Comparison of ENCODE assay signal across 8 cellular contexts in the genomic region with DNA sequence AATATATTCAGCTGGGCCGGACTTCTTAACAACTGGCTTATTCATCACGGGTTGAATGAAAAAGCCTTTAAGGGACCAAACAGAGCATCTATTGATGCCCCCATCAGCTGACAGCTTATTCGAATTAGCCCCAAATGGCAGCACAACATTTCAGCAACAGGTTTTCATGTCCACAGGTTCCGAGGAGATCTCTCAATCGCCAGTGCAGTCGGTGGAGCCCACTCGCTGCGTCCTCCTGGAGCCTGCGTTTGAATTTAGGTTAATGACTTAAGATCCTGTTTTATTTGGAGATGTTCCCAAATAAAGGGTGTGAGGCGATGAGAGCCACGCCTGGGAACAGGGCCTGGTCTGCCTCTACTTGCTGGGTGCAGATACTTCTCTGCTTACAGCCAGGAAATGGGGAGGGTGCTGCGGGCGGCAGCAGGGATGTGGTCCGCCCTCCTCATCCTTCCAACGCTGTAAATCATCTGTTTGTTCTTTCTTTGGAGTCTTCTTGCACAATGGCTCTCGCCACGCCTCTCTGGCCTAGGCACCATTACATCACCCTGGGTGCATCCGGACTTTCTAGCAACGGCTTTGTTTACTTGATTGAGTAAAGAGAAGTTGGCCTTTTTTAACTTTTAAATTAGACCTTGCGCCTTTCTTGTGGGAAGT. TPM values are rescaled to one million over a fixed set of nuclear protein-coding genes. Genes with fewer than 3 reads are reported as not detected.
DNase-seq lines count a peak whose midpoint lies in the region; ATAC-seq and TF ChIP-seq lines count a peak whose summit lies in the region.

No MANE protein-coding gene starts in this region.

- ATAC-seq in HG03342 (IDR thresholded peaks at IDR 0.05; ENCODE audit: unreplicated experiment) = no peak

- POLR2A ChIA-PET in GM10248 (lab: Yijun Ruan, JAX) = no interaction called here

- H3K4me1 ChIP-seq in adipocyte (ENCODE audit: control insufficient read depth, insufficient read depth, low read length) (peaks cover 11% of the 10 kb centered on the region), left ventricle myocardium inferior (peaks cover 36% of the 10 kb centered on the region)

- peak overlapping the region; percentile 57 for H3K9ac ChIP-seq in adipocyte (ENCODE audit: low read length)

- H3K4me3 ChIP-seq in HFF-Myc (replicated peaks; ENCODE audit: low read depth, low read length) (no peak overlapping the region), adipocyte (ENCODE audit: low read length) (peak overlapping the region; percentile 66), left ventricle myocardium inferior (peak overlapping the region; percentile 50)

- no peaks in the 10 kb centered on the region for H3K9me3 ChIP-seq in adipocyte (ENCODE audit: control insufficient read depth, low read length)
- no peaks in the 10 kb centered on the region for H3K9me3 ChIP-seq in left ventricle myocardium inferior (replicated peaks)

- intact Hi-C loops in left ventricle myocardium inferior (cut with micrococcal nuclease) = no loop called here

- CTCF ChIA-PET in GM10248 (lab: Yijun Ruan, JAX) = interaction anchor here (1.0 to 2.8 kb wide), 4 partner anchors 9 to 245 kb away, joined by 3 to 12 read pairs (median 6); no protein-coding TSS in a partner anchor

- TF ChIP-seq CTCF in HFF-Myc (IDR thresholded peaks at IDR 0.05; ENCODE audit: low read depth, low read length, missing control alignments) (no peak), left ventricle myocardium inferior (IDR thresholded peaks at IDR 0.05; ENCODE audit: borderline replicate concordance) (no peak), GM10248 (IDR thresholded peaks at IDR 0.05; ENCODE audit: control extremely low read depth, extremely low read depth, low read depth, missing control alignments) (no peak)

- H3K36me3 ChIP-seq in adipocyte (ENCODE audit: control insufficient read depth, insufficient read depth, low read length, severe bottlenecking) (peaks cover 5% of the 10 kb centered on the region), left ventricle myocardium inferior (peaks cover 36% of the 10 kb centered on the region)

- DNase-seq in HFF-Myc (ENCODE audit: extremely low read depth, low read depth) = peak; percentile 94
- DNase-seq in SKM-1 treated with dmso at 0.1 percent for 144 hours (lab: John Stamatoyannopoulos, UW; ENCODE audit: unreplicated experiment) = peak; percentile 97
- peak; percentile 96 for DNase-seq in adipocyte (ENCODE audit: low read depth)
- DNase-seq in left ventricle myocardium inferior = peak; percentile 91
- peak; percentile 91 for DNase-seq in pulmonary artery endothelial cell (ENCODE audit: low read depth, low spot score)
- peak; percentile 91 for DNase-seq in ureter (ENCODE audit: low spot score)
- DNase-seq in GM10248 (ENCODE audit: extremely low spot score) = no peak

- H3K27ac ChIP-seq in left ventricle myocardium inferior (replicated peaks) = peak overlapping the region; percentile 96

- H3K27me3 ChIP-seq in adipocyte (replicated peaks; ENCODE audit: control insufficient read depth, insufficient read depth, low read length) = no peaks in the 10 kb centered on the region
- no peaks in the 10 kb centered on the region for H3K27me3 ChIP-seq in left ventricle myocardium inferior (ENCODE audit: low read depth)

RNA-seq across cellular contexts. Expression of a gene that starts 22.6 kb away (rescaled TPM):
- 16.3 TPM for total RNA-seq in left ventricle myocardium inferior
- 49.8 and 74.5 TPM in 2 replicates for total RNA-seq in pulmonary artery endothelial cell
- 30.8 TPM for total RNA-seq in ureter

RNA-seq across cellular contexts. Expression of a gene that starts 29.7 kb away (rescaled TPM):
- total RNA-seq in left ventricle myocardium inferior = 46.0 TPM
- 11.2 and 15.1 TPM in 2 replicates for total RNA-seq in pulmonary artery endothelial cell
- total RNA-seq in ureter = 98.3 TPM
